In genomic region chr13:36531746-36532486, GRCh38 we compare ENCODE assay signal across 15 cellular contexts.
A peak's percentile ranks its signal among the peaks of the same experiment; 100 is the strongest.
DNase-seq lines count a peak whose midpoint lies in the region; ATAC-seq and TF ChIP-seq lines count a peak whose summit lies in the region.
"Had no signal": no experiment of that assay in that cellular context is flagged by ENCODE, and none has a peak within 500 bp of the region (broad histone marks: within the 10 kb centered on the region; RNA-seq: fewer than 3 reads in every experiment).

No MANE protein-coding gene starts in this region.

- TF ChIP-seq CTCF in AG10803 (conservative IDR thresholded peaks at IDR 0.05; ENCODE audit: low read length), result no peak
- no peak for TF ChIP-seq CTCF in astrocyte of the spinal cord (IDR thresholded peaks at IDR 0.05; ENCODE audit: low read depth, low read length)
- no peak for TF ChIP-seq CTCF in lung (IDR thresholded peaks at IDR 0.05; ENCODE audit: control extremely low read depth, extremely low read depth)
- TF ChIP-seq CTCF in chondrocyte (IDR thresholded peaks at IDR 0.05), result no peak

- peak overlapping the region in 1 of 2 donors; percentile 64 for H3K27ac ChIP-seq in lung (ENCODE audit: low read depth in 1 of 2, low read length in 1 of 2)

- in situ Hi-C loops in astrocyte of the spinal cord (cut with HindIII; ENCODE audit: low sequenced_read_pairs), result no loop called here

- DNase-seq in AG10803 (ENCODE audit: low read depth), result peak; percentile 75
- peak; percentile 29 to 33 for DNase-seq in Kasumi-1 (lab: John Stamatoyannopoulos, UW)
- DNase-seq in astrocyte of the spinal cord (ENCODE audit: low read depth, low spot score), result peak; percentile 30
- peak; percentile 34 for DNase-seq in lung (ENCODE audit: low spot score)
- DNase-seq in NCI-H510A treated with DMSO at 0.1 percent for 48 hours (lab: John Stamatoyannopoulos, UW), result no peak
- DNase-seq in chondrocyte (ENCODE audit: low spot score), result no peak
- no peak for DNase-seq in NCI-H187 (lab: John Stamatoyannopoulos, UW)
- DNase-seq: activated CD4-positive, alpha-beta memory T cell treated with anti-CD3 and anti-CD28 coated beads, Interleukin-2, amount 10 ng/mL, durations not matched to agents 7 days and 5 days; activated effector memory CD4-positive, alpha-beta T cell treated with anti-CD3 and anti-CD28 coated beads, Interleukin-2, amount 50 U/mL, for 16 hours; NCI-H1092; NCI-H526; posterior cingulate gyrus had no signal

- H3K9me3 ChIP-seq in lung (ENCODE audit: control insufficient read depth in 2 of 2, insufficient read depth in 1 of 2, low read length in 1 of 2), result no peaks in the 10 kb centered on the region

- H3K9me3 Mint-ChIP-seq in chondrocyte (ENCODE audit: low read depth), result no peaks in the 10 kb centered on the region
- H3K9me3 Mint-ChIP-seq: activated CD4-positive, alpha-beta memory T cell treated with anti-CD3 and anti-CD28 coated beads, Interleukin-2, amount 10 ng/mL, durations not matched to agents 7 days and 5 days had no signal

- ATAC-seq in lung (ENCODE audit: insufficient read depth, low FRiP score) (peak; percentile 38), HG03025 (IDR thresholded peaks at IDR 0.05; ENCODE audit: low FRiP score, unreplicated experiment) (no peak)
- ATAC-seq: GM23338 had no signal

- WGBS in lung, 2 donors, result 1 to 14% methylated on average over 5 of the region's 5 CpGs

- peaks cover 7% of the 10 kb centered on the region for H3K27me3 Mint-ChIP-seq in chondrocyte (ENCODE audit: low read depth)
- H3K27me3 Mint-ChIP-seq: activated CD4-positive, alpha-beta memory T cell treated with anti-CD3 and anti-CD28 coated beads, Interleukin-2, amount 10 ng/mL, durations not matched to agents 7 days and 5 days; central memory CD8-positive, alpha-beta T cell had no signal

- H3K4me3 Mint-ChIP-seq in chondrocyte (ENCODE audit: unreplicated experiment), result no peak overlapping the region
- H3K4me3 Mint-ChIP-seq: activated CD4-positive, alpha-beta memory T cell treated with anti-CD3 and anti-CD28 coated beads, Interleukin-2, amount 10 ng/mL, durations not matched to agents 7 days and 5 days; central memory CD8-positive, alpha-beta T cell; GM23338 had no signal

- no peaks in the 10 kb centered on the region for H3K36me3 ChIP-seq in lung (ENCODE audit: control insufficient read depth in 2 of 2, insufficient read depth in 2 of 2, low read length in 2 of 2)

- H3K4me3 ChIP-seq in AG10803 (ENCODE audit: low read length) (no peak overlapping the region), astrocyte of the spinal cord (ENCODE audit: low read depth, low read length) (no peak overlapping the region), lung (no peak overlapping the region)
- H3K4me3 ChIP-seq: GM23338 had no signal

- H3K4me1 ChIP-seq in lung (ENCODE audit: control insufficient read depth in 2 of 2, insufficient read depth in 2 of 2, low read length in 2 of 2), result peaks cover 0 to 7% of the 10 kb centered on the region in 2 donors

- H3K27ac Mint-ChIP-seq in chondrocyte (ENCODE audit: unreplicated experiment), result no peak overlapping the region
- H3K27ac Mint-ChIP-seq: activated CD4-positive, alpha-beta memory T cell treated with anti-CD3 and anti-CD28 coated beads, Interleukin-2, amount 10 ng/mL, durations not matched to agents 7 days and 5 days; GM23338 had no signal

- H3K4me1 Mint-ChIP-seq in chondrocyte (ENCODE audit: low read depth), result no peaks in the 10 kb centered on the region
- H3K4me1 Mint-ChIP-seq: activated CD4-positive, alpha-beta memory T cell treated with anti-CD3 and anti-CD28 coated beads, Interleukin-2, amount 10 ng/mL, durations not matched to agents 7 days and 5 days; central memory CD8-positive, alpha-beta T cell had no signal

- H3K36me3 Mint-ChIP-seq in chondrocyte (ENCODE audit: low read depth), result no peaks in the 10 kb centered on the region

- no peaks in the 10 kb centered on the region for H3K27me3 ChIP-seq in lung (ENCODE audit: control insufficient read depth, insufficient read depth)

Comparison
In these comparisons a context has a peak if more than half of its experiments do, and no peak if none do; other contexts are left out.
1. DNase-seq: peak in AG10803 (single experiment), Kasumi-1 (2 of 2), astrocyte of the spinal cord (single experiment) and lung (single experiment); none in NCI-H510A treated with DMSO at 0.1 percent for 48 hours (single experiment), chondrocyte (single experiment) and NCI-H187 (0 of 2).